In genomic region chr14:91573894-91574837, GRCh38 we compare ENCODE assay signal across 8 cellular contexts.
A peak's percentile ranks its signal among the peaks of the same experiment; 100 is the strongest.
DNase-seq lines count a peak whose midpoint lies in the region; ATAC-seq and TF ChIP-seq lines count a peak whose summit lies in the region.

No MANE protein-coding gene starts in this region.

- H3K9me3 ChIP-seq in IMR-90 (ENCODE audit: control insufficient read depth, insufficient read depth, low read length), result no peaks in the 10 kb centered on the region; the same call in 1 of the 2 replicates
- peaks cover 7% of the 10 kb centered on the region for H3K9me3 ChIP-seq in left ventricle myocardium inferior (replicated peaks)
- no peaks in the 10 kb centered on the region for H3K9me3 ChIP-seq in psoas muscle
- peaks cover 0 to 3% (median 0%) of the 10 kb centered on the region in 4 donors for H3K9me3 ChIP-seq in upper lobe of left lung

- H2AK5ac ChIP-seq in IMR-90 (ENCODE audit: low read depth, low read length), result no peak overlapping the region

- dilution Hi-C loops in IMR-90 (cut with HindIII; ENCODE audit: low sequenced_read_pairs, unreplicated experiment), result no loop called here

- ATAC-seq in IMR-90 (ENCODE audit: low read depth) (peak; percentile 85), psoas muscle (peak in 1 of 4 donors; percentile 40), upper lobe of left lung (ENCODE audit: low FRiP score in 2 of 2) (peak; percentile 70 to 91), GM21528 (IDR thresholded peaks at IDR 0.05; ENCODE audit: low FRiP score, unreplicated experiment) (no peak)

- no peak overlapping the region for H2BK5ac ChIP-seq in IMR-90 (ENCODE audit: low read depth, low read length, poor library complexity, severe bottlenecking)

- CTCF ChIA-PET in IMR-90 (lab: Yijun Ruan, JAX), result no interaction called here

- no peak overlapping the region for H3K14ac ChIP-seq in IMR-90 (replicated peaks; ENCODE audit: low read depth, low read length)

- H3K27me3 ChIP-seq in IMR-90 (ENCODE audit: control insufficient read depth, insufficient read depth, low read length) (peaks cover 2% of the 10 kb centered on the region; the same call in 1 of the 2 replicates), left ventricle myocardium inferior (ENCODE audit: low read depth) (peaks cover 69% of the 10 kb centered on the region), psoas muscle (ENCODE audit: insufficient read depth in 3 of 3, low read length in 2 of 3) (peaks cover 0 to 27% (median 13%) of the 10 kb centered on the region in 3 donors), upper lobe of left lung (peaks cover 0 to 11% (median 3%) of the 10 kb centered on the region in 4 donors)

- H2AFZ ChIP-seq in IMR-90 (replicated peaks; ENCODE audit: low read length, poor library complexity), result peak overlapping the region; percentile 75

- H3K4me2 ChIP-seq in IMR-90 (ENCODE audit: low read depth, low read length), result peak overlapping the region; percentile 43

- no peak overlapping the region for H2BK20ac ChIP-seq in IMR-90 (ENCODE audit: low read depth, low read length)

- no peak overlapping the region for H3K4ac ChIP-seq in IMR-90 (ENCODE audit: low read depth, low read length)

- DNase-seq in Daoy (ENCODE audit: low read depth) (peak; percentile 67), IMR-90 (peak; percentile 25), SW 1271 (lab: John Stamatoyannopoulos, UW) (peak; percentile 63 to 89), left ventricle myocardium inferior (peak; percentile 19), psoas muscle (peak; percentile 25 to 48), upper lobe of left lung (peak; percentile 62 to 90)
- peak; percentile 77 for DNase-seq in activated naive CD8-positive, alpha-beta T cell treated with anti-CD3 and anti-CD28 coated beads, Interleukin-2, amount 50 U/mL, for 16 hours (ENCODE audit: low read depth, low spot score)

- no peaks in the 10 kb centered on the region for H3K79me1 ChIP-seq in IMR-90 (ENCODE audit: low read depth in 1 of 2, low read length in 2 of 2)

- peak overlapping the region; percentile 11 for H3K4me3 ChIP-seq in IMR-90 (ENCODE audit: insufficient read depth, low read depth, low read length)
- H3K4me3 ChIP-seq in left ventricle myocardium inferior, result peak overlapping the region; percentile 62
- H3K4me3 ChIP-seq in psoas muscle, result peak overlapping the region; percentile 51
- peak overlapping the region; percentile 4 to 52 (median 43) for H3K4me3 ChIP-seq in upper lobe of left lung

- H2AK9ac ChIP-seq in IMR-90 (replicated peaks; ENCODE audit: low read depth, low read length, poor library complexity), result peak overlapping the region; percentile 48

- in situ Hi-C loops in IMR-90 (cut with MboI; ENCODE audit: low sequenced_read_pairs), result no loop called here

- no peak overlapping the region for H2BK120ac ChIP-seq in IMR-90 (ENCODE audit: low read depth, low read length)

- no peak for TF ChIP-seq RAD21 in IMR-90 (IDR thresholded peaks at IDR 0.05; ENCODE audit: low read length)

- no peak overlapping the region for H4K5ac ChIP-seq in IMR-90 (ENCODE audit: low read depth, low read length)

- H4K20me1 ChIP-seq in IMR-90 (ENCODE audit: insufficient read depth, low read length), result no peaks in the 10 kb centered on the region

- H4K8ac ChIP-seq in IMR-90 (ENCODE audit: low read depth in 2 of 2, low read length in 2 of 2), result no peak overlapping the region

- no TSS peak for BruUV-seq in IMR-90 (replicated peaks; lab: Mats Ljungman, UMichigan)

- H3K36me3 ChIP-seq in IMR-90 (ENCODE audit: control insufficient read depth, insufficient read depth, low read length) (no peaks in the 10 kb centered on the region), left ventricle myocardium inferior (no peaks in the 10 kb centered on the region), psoas muscle (ENCODE audit: insufficient read depth in 1 of 2, low read depth in 1 of 2) (no peaks in the 10 kb centered on the region), upper lobe of left lung (no peaks in the 10 kb centered on the region)

- TF ChIP-seq CTCF in IMR-90 (conservative IDR thresholded peaks at IDR 0.05; ENCODE audit: low read depth, low read length) (no peak), left ventricle myocardium inferior (IDR thresholded peaks at IDR 0.05; ENCODE audit: borderline replicate concordance) (no peak), psoas muscle (IDR thresholded peaks at IDR 0.05) (no peak), upper lobe of left lung (IDR thresholded peaks at IDR 0.05) (peak in 2 of 6 experiments; percentile 11 to 23)

- no peak overlapping the region for H4K91ac ChIP-seq in IMR-90 (ENCODE audit: insufficient read depth, low read depth, low read length)

- no peak overlapping the region for H3K23ac ChIP-seq in IMR-90 (ENCODE audit: low read depth, low read length)

- H3K4me1 ChIP-seq in IMR-90 (ENCODE audit: control insufficient read depth, insufficient read depth, low read length) (no peaks in the 10 kb centered on the region), left ventricle myocardium inferior (peaks cover 9% of the 10 kb centered on the region), psoas muscle (no peaks in the 10 kb centered on the region), upper lobe of left lung (peaks cover 7 to 11% (median 9%) of the 10 kb centered on the region in 4 donors)

- TF ChIP-seq EP300 in upper lobe of left lung (IDR thresholded peaks at IDR 0.05), result no peak

- H3K56ac ChIP-seq in IMR-90 (ENCODE audit: extremely low read depth, insufficient read depth, low read length), result no peak overlapping the region

- H3K9me1 ChIP-seq in IMR-90 (ENCODE audit: insufficient read depth, low read length), result no peaks in the 10 kb centered on the region

- TF ChIP-seq POLR2A in IMR-90 (IDR thresholded peaks at IDR 0.05; ENCODE audit: low read depth, low read length) (no peak), upper lobe of left lung (IDR thresholded peaks at IDR 0.05) (no peak)

- POLR2A ChIA-PET in IMR-90 (lab: Charles Lee; ENCODE audit: unreplicated experiment), result no interaction called here

- WGBS in IMR-90 (ENCODE audit: extremely low coverage in 2 of 2, insufficient read length in 1 of 2), 2 experiments, result 11% methylated on average over 13 of the region's 59 CpGs; no CpG with 5 or more reads in 1 of the 2 experiments
- 1% methylated on average over 29 to 59 of the region's 59 CpGs for WGBS in psoas muscle, 3 donors
- 4 to 6% methylated on average over 17 to 35 of the region's 59 CpGs for WGBS in upper lobe of left lung, 2 donors

- H2BK15ac ChIP-seq in IMR-90 (ENCODE audit: low read depth, low read length), result no peak overlapping the region

- no peak overlapping the region for H3K18ac ChIP-seq in IMR-90 (ENCODE audit: low read depth, low read length)

- H3K27ac ChIP-seq in IMR-90 (ENCODE audit: insufficient read depth, low read length) (no peak overlapping the region), left ventricle myocardium inferior (replicated peaks) (no peak overlapping the region), psoas muscle (no peak overlapping the region), upper lobe of left lung (peak overlapping the region in 1 of 4 donors; percentile 2)

- intact Hi-C loops in IMR-90 (cut with micrococcal nuclease) (no loop called here), left ventricle myocardium inferior (cut with micrococcal nuclease) (no loop called here), psoas muscle (cut with DNase I) (no loop called here)

- no peak overlapping the region for H3K9ac ChIP-seq in IMR-90 (ENCODE audit: low read depth, low read length)

TF ChIP-seq in IMR-90, 13 proteins besides CTCF, POLR2A, EP300 and RAD21:
- TF ChIP-seq FOS (IDR thresholded peaks at IDR 0.05; ENCODE audit: low read depth, low read length) (no peak), MXI1 (IDR thresholded peaks at IDR 0.05; ENCODE audit: borderline replicate concordance, low read depth, low read length) (no peak), SMC3 (IDR thresholded peaks at IDR 0.05; ENCODE audit: low read depth, low read length) (no peak), RFX5 (IDR thresholded peaks at IDR 0.05; ENCODE audit: low read depth, low read length) (no peak), RCOR1 (IDR thresholded peaks at IDR 0.05; ENCODE audit: insufficient replicate concordance, low read length) (no peak), CHD1 (IDR thresholded peaks at IDR 0.05; ENCODE audit: low read depth, low read length) (no peak), MAFK (IDR thresholded peaks at IDR 0.05; ENCODE audit: low read depth, low read length) (no peak)
- TF ChIP-seq, protein P1, sequence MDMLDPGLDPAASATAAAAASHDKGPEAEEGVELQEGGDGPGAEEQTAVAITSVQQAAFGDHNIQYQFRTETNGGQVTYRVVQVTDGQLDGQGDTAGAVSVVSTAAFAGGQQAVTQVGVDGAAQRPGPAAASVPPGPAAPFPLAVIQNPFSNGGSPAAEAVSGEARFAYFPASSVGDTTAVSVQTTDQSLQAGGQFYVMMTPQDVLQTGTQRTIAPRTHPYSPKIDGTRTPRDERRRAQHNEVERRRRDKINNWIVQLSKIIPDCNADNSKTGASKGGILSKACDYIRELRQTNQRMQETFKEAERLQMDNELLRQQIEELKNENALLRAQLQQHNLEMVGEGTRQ (IDR thresholded peaks at IDR 0.05; ENCODE audit: low read depth, low read length), result peak; percentile 48

Comparison
In these comparisons a context has a peak if more than half of its experiments do, and no peak if none do; other contexts are left out.
1. DNase-seq: peak in every context shown above with its lines; median percentile 77 in activated naive CD8-positive, alpha-beta T cell treated with anti-CD3 and anti-CD28 coated beads, Interleukin-2, amount 50 U/mL, for 16 hours; 76 in SW 1271; 76 in upper lobe of left lung; 67 in Daoy; 36 in psoas muscle; 25 in IMR-90; 19 in left ventricle myocardium inferior.
2. H3K4me3 ChIP-seq: peak in every context shown above with its lines; median percentile 62 in left ventricle myocardium inferior; 51 in psoas muscle; 43 in upper lobe of left lung; 11 in IMR-90.